Comparison of ENCODE assay signal across 1 cellular context in the genomic region with DNA sequence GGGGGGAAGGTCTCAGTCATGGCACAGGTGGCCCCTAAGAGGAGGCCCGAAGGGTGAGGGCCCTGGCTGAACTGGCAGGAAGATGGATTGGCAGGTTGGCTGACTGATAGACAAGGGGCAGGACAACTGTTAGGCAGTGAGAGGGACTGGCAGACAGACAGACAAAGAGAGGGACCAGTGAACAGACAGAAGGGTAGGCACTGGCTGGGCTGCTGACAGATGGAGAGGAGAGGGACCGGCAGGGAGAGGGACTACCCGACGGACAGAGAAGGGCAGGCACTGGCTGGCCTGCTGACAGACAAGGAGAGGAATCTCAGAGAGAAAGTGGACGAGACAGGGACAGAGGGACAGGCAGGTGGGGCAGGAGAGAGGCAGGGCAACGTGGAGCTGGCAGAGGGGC.
TF ChIP-seq lines count a peak whose summit lies in the region.

No MANE protein-coding gene starts in this region.

TF ChIP-seq in WTC11, 78 proteins besides CTCF, POLR2A, EP300 and RAD21 (continued from another document):
- TF ChIP-seq, protein P1, sequence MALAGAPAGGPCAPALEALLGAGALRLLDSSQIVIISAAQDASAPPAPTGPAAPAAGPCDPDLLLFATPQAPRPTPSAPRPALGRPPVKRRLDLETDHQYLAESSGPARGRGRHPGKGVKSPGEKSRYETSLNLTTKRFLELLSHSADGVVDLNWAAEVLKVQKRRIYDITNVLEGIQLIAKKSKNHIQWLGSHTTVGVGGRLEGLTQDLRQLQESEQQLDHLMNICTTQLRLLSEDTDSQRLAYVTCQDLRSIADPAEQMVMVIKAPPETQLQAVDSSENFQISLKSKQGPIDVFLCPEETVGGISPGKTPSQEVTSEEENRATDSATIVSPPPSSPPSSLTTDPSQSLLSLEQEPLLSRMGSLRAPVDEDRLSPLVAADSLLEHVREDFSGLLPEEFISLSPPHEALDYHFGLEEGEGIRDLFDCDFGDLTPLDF (CRISPR knock-in tag; IDR thresholded peaks at IDR 0.05), result no peak
- no peak for TF ChIP-seq MXD4 (CRISPR knock-in tag; IDR thresholded peaks at IDR 0.05; ENCODE audit: borderline replicate concordance)
- TF ChIP-seq, protein P2, sequence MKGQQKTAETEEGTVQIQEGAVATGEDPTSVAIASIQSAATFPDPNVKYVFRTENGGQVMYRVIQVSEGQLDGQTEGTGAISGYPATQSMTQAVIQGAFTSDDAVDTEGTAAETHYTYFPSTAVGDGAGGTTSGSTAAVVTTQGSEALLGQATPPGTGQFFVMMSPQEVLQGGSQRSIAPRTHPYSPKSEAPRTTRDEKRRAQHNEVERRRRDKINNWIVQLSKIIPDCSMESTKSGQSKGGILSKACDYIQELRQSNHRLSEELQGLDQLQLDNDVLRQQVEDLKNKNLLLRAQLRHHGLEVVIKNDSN (CRISPR knock-in tag; IDR thresholded peaks at IDR 0.05), result no peak
- TF ChIP-seq, protein P3, sequence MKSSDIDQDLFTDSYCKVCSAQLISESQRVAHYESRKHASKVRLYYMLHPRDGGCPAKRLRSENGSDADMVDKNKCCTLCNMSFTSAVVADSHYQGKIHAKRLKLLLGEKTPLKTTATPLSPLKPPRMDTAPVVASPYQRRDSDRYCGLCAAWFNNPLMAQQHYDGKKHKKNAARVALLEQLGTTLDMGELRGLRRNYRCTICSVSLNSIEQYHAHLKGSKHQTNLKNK (CRISPR knock-in tag; IDR thresholded peaks at IDR 0.05), result no peak
- TF ChIP-seq GTF2I (CRISPR knock-in tag; conservative IDR thresholded peaks at IDR 0.05), result no peak
- TF ChIP-seq MYBL2 (CRISPR knock-in tag; IDR thresholded peaks at IDR 0.05), result no peak
- TF ChIP-seq TCF7 (CRISPR knock-in tag; IDR thresholded peaks at IDR 0.05; ENCODE audit: low read depth), result no peak
- TF ChIP-seq JAZF1 (CRISPR knock-in tag; IDR thresholded peaks at IDR 0.05), result no peak
